ENCODE assay signal across 10 cellular contexts in genomic region chr10:21329995-21330627, GRCh38.
DNase-seq lines count a peak whose midpoint lies in the region; ATAC-seq and TF ChIP-seq lines count a peak whose summit lies in the region.
"Had no signal": no experiment of that assay in that cellular context is flagged by ENCODE, and none has a peak within 500 bp of the region (broad histone marks: within the 10 kb centered on the region; RNA-seq: fewer than 3 reads in every experiment).

No MANE protein-coding gene starts in this region.

- no peak for TF ChIP-seq CTCF in Calu3 (IDR thresholded peaks at IDR 0.05; ENCODE audit: unreplicated experiment)
- TF ChIP-seq CTCF in mucosa of descending colon (IDR thresholded peaks at IDR 0.05) = no peak

- no peak overlapping the region for H3K4me3 Mint-ChIP-seq in Calu3 (ENCODE audit: low read depth, unreplicated experiment)

- H3K36me3 ChIP-seq in mucosa of descending colon (ENCODE audit: low read depth) = no peaks in the 10 kb centered on the region

- DNase-seq in Calu3 (peak; percentile 65), NCI-H446 treated with DMSO at 0.1 percent for 48 hours (lab: John Stamatoyannopoulos, UW) (peak; percentile 43), dermis microvascular lymphatic vessel endothelial cell (ENCODE audit: low read depth in 2 of 2) (peak; percentile 93 to 97), mucosa of descending colon (no peak), AML-193 (lab: John Stamatoyannopoulos, UW) (no peak), SK-N-DZ (ENCODE audit: low spot score) (no peak), posterior cingulate gyrus (no peak)
- DNase-seq: NCI-H2227 treated with DMSO at 0.1 percent for 48 hours; stimulated activated CD4-positive, alpha-beta T cell treated with anti-CD3 and anti-CD28 coated beads, Interleukin-4, amount 100 ng/mL, for 24 hours had no signal

- H3K27me3 Mint-ChIP-seq in Calu3 (ENCODE audit: unreplicated experiment) = no peaks in the 10 kb centered on the region

- no peaks in the 10 kb centered on the region for H3K9me3 ChIP-seq in mucosa of descending colon

- H3K27ac Mint-ChIP-seq in Calu3 (ENCODE audit: unreplicated experiment) = peak overlapping the region; percentile 77

- peaks cover 19% of the 10 kb centered on the region for H3K4me1 Mint-ChIP-seq in Calu3 (ENCODE audit: low read depth, unreplicated experiment)

- H3K4me1 ChIP-seq in mucosa of descending colon (ENCODE audit: low read depth) = no peaks in the 10 kb centered on the region

- BruUV-seq in Calu3 (replicated peaks; lab: Mats Ljungman, UMichigan) = no TSS peak

- CTCF ChIA-PET in Calu3 (lab: Charles Lee) = interaction anchor here (0.5 to 0.8 kb wide), 4 partner anchors 34 to 554 kb away, joined by 3 read pairs; no protein-coding TSS in a partner anchor

- H3K4me3 ChIP-seq in mucosa of descending colon = no peak overlapping the region

- H3K36me3 Mint-ChIP-seq in Calu3 (ENCODE audit: insufficient read depth, unreplicated experiment) = peaks cover 8% of the 10 kb centered on the region

- no peaks in the 10 kb centered on the region for H3K9me3 Mint-ChIP-seq in Calu3 (ENCODE audit: low read depth, unreplicated experiment)

- peak; percentile 71 for ATAC-seq in mucosa of descending colon
- no peak for ATAC-seq in GM18511 (IDR thresholded peaks at IDR 0.05; ENCODE audit: unreplicated experiment)

- intact Hi-C loops in Calu3 (cut with micrococcal nuclease; ENCODE audit: unreplicated experiment) = no loop called here
- intact Hi-C loops in mucosa of descending colon (cut with DNase I, micrococcal nuclease) = no loop called here
- intact Hi-C loops in posterior cingulate gyrus (cut with DNase I) = no loop called here

Comparison
In these comparisons a context has a peak if more than half of its experiments do, and no peak if none do; other contexts are left out.
1. DNase-seq: peak in Calu3 (single experiment), NCI-H446 treated with DMSO at 0.1 percent for 48 hours (single experiment) and dermis microvascular lymphatic vessel endothelial cell (2 of 2); none in mucosa of descending colon (0 of 3), AML-193 (0 of 2), SK-N-DZ (single experiment) and posterior cingulate gyrus (0 of 10).